ENCODE assay signal across 20 cellular contexts in genomic region chrX:133229361-133229760, GRCh38. TPM values are rescaled to one million over a fixed set of nuclear protein-coding genes. Genes with fewer than 3 reads are reported as not detected.
DNase-seq lines count a peak whose midpoint lies in the region; ATAC-seq and TF ChIP-seq lines count a peak whose summit lies in the region.
"Had no signal": no experiment of that assay in that cellular context is flagged by ENCODE, and none has a peak within 500 bp of the region (broad histone marks: within the 10 kb centered on the region; RNA-seq: fewer than 3 reads in every experiment).

No MANE protein-coding gene starts in this region.

- H2AK5ac ChIP-seq in mesendoderm (ENCODE audit: low read length), result no peak overlapping the region

- H2BK120ac ChIP-seq in mesendoderm (ENCODE audit: low read depth, low read length), result no peak overlapping the region

- H3K79me2 ChIP-seq in mesendoderm (ENCODE audit: control insufficient read depth, insufficient read depth, low read length), result no peaks in the 10 kb centered on the region

- H2BK15ac ChIP-seq in mesendoderm (replicated peaks; ENCODE audit: low read depth), result no peak overlapping the region

- 90 to 95% methylated on average over 4 of the region's 4 CpGs for WGBS in thyroid gland, 2 donors
- WGBS in mesendoderm (ENCODE audit: extremely low coverage, insufficient coverage, low lambda C conversion rate), result no CpG with 5 or more reads among the region's 4 CpGs

- H3K56ac ChIP-seq in mesendoderm (ENCODE audit: low read length), result no peak overlapping the region

- H4K5ac ChIP-seq in mesendoderm (ENCODE audit: low read length), result no peak overlapping the region

- H3K9me3 ChIP-seq in adipocyte (ENCODE audit: control insufficient read depth, low read length) (peaks cover 3% of the 10 kb centered on the region), thyroid gland (no peaks in the 10 kb centered on the region)
- H3K9me3 ChIP-seq: body of pancreas had no signal

- H3K18ac ChIP-seq in mesendoderm (ENCODE audit: low read length), result no peak overlapping the region

- intact Hi-C loops in thyroid gland (cut with DNase I), result no loop called here

- H3K27ac ChIP-seq in thyroid gland (no peak overlapping the region), mesendoderm (ENCODE audit: low read depth, low read length) (no peak overlapping the region)
- H3K27ac ChIP-seq: body of pancreas had no signal

- no peak for TF ChIP-seq CTCF in thyroid gland (IDR thresholded peaks at IDR 0.05)

- H2BK5ac ChIP-seq in mesendoderm (ENCODE audit: low read length), result no peak overlapping the region

- no peak for ATAC-seq in HG02678 (IDR thresholded peaks at IDR 0.05; ENCODE audit: unreplicated experiment)
- ATAC-seq: body of pancreas, left cardiac atrium had no signal

- H3K9ac ChIP-seq in adipocyte (ENCODE audit: low read length), result no peak overlapping the region
- no peak overlapping the region for H3K9ac ChIP-seq in mesendoderm (ENCODE audit: low read length)

- no peak overlapping the region for H3K4me2 ChIP-seq in mesendoderm (ENCODE audit: low read length)

- no peak overlapping the region for H4K8ac ChIP-seq in mesendoderm (ENCODE audit: low read depth, low read length)

- H3K4ac ChIP-seq in mesendoderm (ENCODE audit: low read depth, low read length), result no peak overlapping the region

- H3K4me1 ChIP-seq in adipocyte (ENCODE audit: control insufficient read depth, insufficient read depth, low read length) (no peaks in the 10 kb centered on the region), thyroid gland (no peaks in the 10 kb centered on the region), mesendoderm (ENCODE audit: control insufficient read depth, low read depth, low read length) (no peaks in the 10 kb centered on the region)
- H3K4me1 ChIP-seq: body of pancreas had no signal

- H3K36me3 ChIP-seq in adipocyte (ENCODE audit: control insufficient read depth, insufficient read depth, low read length, severe bottlenecking) (no peaks in the 10 kb centered on the region), thyroid gland (no peaks in the 10 kb centered on the region), mesendoderm (ENCODE audit: control insufficient read depth, insufficient read depth, low read length) (no peaks in the 10 kb centered on the region)

- peak; percentile 90 for DNase-seq in COLO829 (ENCODE audit: low spot score)
- DNase-seq in HPDE6-E6E7 (ENCODE audit: extremely low spot score), result peak; percentile 63
- DNase-seq in adipocyte (ENCODE audit: low read depth), result peak; percentile 1
- DNase-seq in iris pigment epithelial cell (ENCODE audit: low read depth), result peak; percentile 58
- DNase-seq in thyroid gland, result no peak
- no peak for DNase-seq in mesendoderm
- DNase-seq in T-helper 1 cell, result no peak
- DNase-seq: activated CD4-positive, CD25-positive, alpha-beta regulatory T cell treated with anti-CD3 and anti-CD28 coated beads, Interleukin-2, amount 50 U/mL, for 72 hours; activated effector memory CD4-positive, alpha-beta T cell treated with anti-CD3 and anti-CD28 coated beads, Interleukin-2, amount 50 U/mL, for 16 hours; AML-193; body of pancreas; hypothalamus; KBM-7; left cardiac atrium; NCI-H1105; NK-92 treated with Interleukin-12 subunit alpha and Interleukin-12 subunit beta, amount 100 ng/mL, for 24 hours; retina; SHP77 treated with DMSO at 0.1 percent for 48 hours had no signal

- no peak overlapping the region for H3K4me3 ChIP-seq in adipocyte (ENCODE audit: low read length)
- H3K4me3 ChIP-seq in thyroid gland (replicated peaks in 1 of 3), result no peak overlapping the region
- no peak overlapping the region for H3K4me3 ChIP-seq in mesendoderm (ENCODE audit: low read length)
- H3K4me3 ChIP-seq: body of pancreas had no signal

- TF ChIP-seq POLR2A in thyroid gland (IDR thresholded peaks at IDR 0.05), result no peak

- peaks cover 13% of the 10 kb centered on the region for H3K27me3 ChIP-seq in adipocyte (replicated peaks; ENCODE audit: control insufficient read depth, insufficient read depth, low read length)
- H3K27me3 ChIP-seq in thyroid gland, result no peaks in the 10 kb centered on the region
- no peaks in the 10 kb centered on the region for H3K27me3 ChIP-seq in mesendoderm (ENCODE audit: insufficient read depth, low read length, poor library complexity)
- H3K27me3 ChIP-seq: body of pancreas had no signal

- H3K79me1 ChIP-seq in mesendoderm (ENCODE audit: low read length), result no peaks in the 10 kb centered on the region

- H3K23ac ChIP-seq in mesendoderm (ENCODE audit: low read length), result no peak overlapping the region

RNA-seq across cellular contexts. Expression of gene TFDP3, which starts 11.2 kb away (rescaled TPM):
- not detected for total RNA-seq in thyroid gland
- polyA plus RNA-seq in mesendoderm (2013, experiment 1 of 2), result not detected
- polyA plus RNA-seq in mesendoderm (2013, experiment 2 of 2), result not detected
- total RNA-seq: body of pancreas, left cardiac atrium, mononuclear cell had no signal

Comparison
In these comparisons a context has a peak if more than half of its experiments do, and no peak if none do; other contexts are left out.
1. DNase-seq: peak in COLO829 (single experiment), HPDE6-E6E7 (single experiment), adipocyte (single experiment) and iris pigment epithelial cell (single experiment); none in thyroid gland (0 of 2), mesendoderm (single experiment) and T-helper 1 cell (0 of 5).